5 cellular contexts compared by ENCODE assay signal in the genomic region with DNA sequence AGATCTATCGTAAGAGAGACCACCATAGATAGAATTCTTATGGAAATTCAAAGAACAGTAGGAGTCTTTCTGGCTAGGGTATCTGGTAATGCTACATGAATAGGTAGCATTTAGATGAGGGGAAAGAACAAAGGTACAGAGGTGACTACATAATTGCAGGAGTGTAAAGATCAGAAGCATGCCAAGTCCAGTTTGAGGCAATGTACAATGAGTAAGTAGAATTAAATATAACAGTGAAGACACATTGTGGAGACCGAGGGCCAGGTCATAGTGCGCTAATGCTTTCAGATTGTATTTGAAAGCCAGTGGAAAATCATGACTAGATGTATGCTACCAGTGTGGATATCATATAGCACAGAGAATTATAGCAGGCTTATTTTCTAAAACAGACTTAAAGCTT.
"Had no signal": no experiment of that assay in that cellular context is flagged by ENCODE, and none has a peak within 500 bp of the region (broad histone marks: within the 10 kb centered on the region; RNA-seq: fewer than 3 reads in every experiment).

No MANE protein-coding gene starts in this region.

- H3K9me3 Mint-ChIP-seq: H9 had no signal

- ATAC-seq: GM23338, K562 had no signal

- DNase-seq: H9, HCEC 1CT, IMR-90 had no signal

- H3K4me2 ChIP-seq: GM23338 had no signal

- H2AFZ ChIP-seq: GM23338 had no signal

- H3K27ac Mint-ChIP-seq: GM23338 had no signal

- H3K4me3 Mint-ChIP-seq: GM23338, H9 had no signal

- H3K4me3 ChIP-seq: GM23338, K562 had no signal
